17 cellular contexts compared by ENCODE assay signal in genomic region chr3:134496481-134497071, GRCh38. TPM values are rescaled to one million over a fixed set of nuclear protein-coding genes. Genes with fewer than 3 reads are reported as not detected.
A peak's percentile ranks its signal among the peaks of the same experiment; 100 is the strongest.
DNase-seq lines count a peak whose midpoint lies in the region; ATAC-seq and TF ChIP-seq lines count a peak whose summit lies in the region.
"Had no signal": no experiment of that assay in that cellular context is flagged by ENCODE, and none has a peak within 500 bp of the region (broad histone marks: within the 10 kb centered on the region; RNA-seq: fewer than 3 reads in every experiment).

No MANE protein-coding gene starts in this region.

- DNase-seq in activated T-cell treated with anti-CD3 and anti-CD28 coated beads, Interleukin-2, amount 50 U/mL, for 72 hours = no peak
- DNase-seq in activated T-cell treated with anti-CD3 and anti-CD28 coated beads, Interleukin-2, amount 50 U/mL, for 48 hours = no peak
- DNase-seq in OCI-M1 (lab: John Stamatoyannopoulos, UW) = peak; percentile 89
- peak; percentile 23 for DNase-seq in choroid plexus epithelial cell (ENCODE audit: low read depth)
- no peak for DNase-seq in stimulated activated naive CD8-positive, alpha-beta T cell treated with anti-CD3 and anti-CD28 coated beads, Interleukin-15, amount 100 ng/mL, for 72 hours
- DNase-seq in activated CD4-positive, CD25-positive, alpha-beta regulatory T cell (lab: John Stamatoyannopoulos, UW) = no peak
- DNase-seq in NCI-H774 (lab: John Stamatoyannopoulos, UW) = no peak
- DNase-seq: ACHN; activated naive CD4-positive, alpha-beta T cell treated with anti-CD3 and anti-CD28 coated beads for 36 hours; CD4-positive, alpha-beta T cell; mucosa of descending colon; NCI-H1436; pancreas; upper lobe of left lung had no signal

- H3K36me3 Mint-ChIP-seq in activated T-cell treated with anti-CD3 and anti-CD28 coated beads, Interleukin-2, amount 50 U/mL, for 72 hours (ENCODE audit: insufficient read depth in 2 of 2) = peaks cover 14 to 28% of the 10 kb centered on the region in 2 donors

- H3K4me3 ChIP-seq in choroid plexus epithelial cell (ENCODE audit: low read depth, low read length) = no peak overlapping the region
- H3K4me3 ChIP-seq: HAP-1, hepatocyte, mucosa of descending colon, pancreas, upper lobe of left lung had no signal

- peaks cover 3 to 9% of the 10 kb centered on the region in 2 donors for H3K9me3 Mint-ChIP-seq in activated T-cell treated with anti-CD3 and anti-CD28 coated beads, Interleukin-2, amount 50 U/mL, for 72 hours
- H3K9me3 Mint-ChIP-seq in stimulated activated naive CD8-positive, alpha-beta T cell treated with anti-CD3 and anti-CD28 coated beads, Interleukin-15, amount 100 ng/mL, for 72 hours = peaks cover 8 to 15% of the 10 kb centered on the region in 2 donors

- no peak for TF ChIP-seq CTCF in choroid plexus epithelial cell (conservative IDR thresholded peaks at IDR 0.05; ENCODE audit: low read depth, low read length)

- peaks cover 45% of the 10 kb centered on the region for H3K4me1 Mint-ChIP-seq in activated T-cell treated with anti-CD3 and anti-CD28 coated beads, Interleukin-2, amount 50 U/mL, for 72 hours (ENCODE audit: low read depth)
- H3K4me1 Mint-ChIP-seq in stimulated activated naive CD8-positive, alpha-beta T cell treated with anti-CD3 and anti-CD28 coated beads, Interleukin-15, amount 100 ng/mL, for 72 hours = peaks cover 58% of the 10 kb centered on the region

- no peak overlapping the region for H3K27ac Mint-ChIP-seq in activated T-cell treated with anti-CD3 and anti-CD28 coated beads, Interleukin-2, amount 50 U/mL, for 72 hours
- H3K27ac Mint-ChIP-seq in stimulated activated naive CD8-positive, alpha-beta T cell treated with anti-CD3 and anti-CD28 coated beads, Interleukin-15, amount 100 ng/mL, for 72 hours = no peak overlapping the region
- H3K27ac Mint-ChIP-seq: activated naive CD4-positive, alpha-beta T cell treated with anti-CD3 and anti-CD28 coated beads for 36 hours; CD4-positive, alpha-beta T cell had no signal

- peak; percentile 48 to 51 for ATAC-seq in activated T-cell treated with anti-CD3 and anti-CD28 coated beads, Interleukin-2, amount 50 U/mL, for 72 hours (replicated peaks in 1 of 2)
- peak; percentile 85 for ATAC-seq in stimulated activated naive CD8-positive, alpha-beta T cell treated with anti-CD3 and anti-CD28 coated beads, Interleukin-15, amount 100 ng/mL, for 72 hours
- no peak for ATAC-seq in GM19035 (IDR thresholded peaks at IDR 0.05; ENCODE audit: unreplicated experiment)
- ATAC-seq: mucosa of descending colon, pancreas had no signal

- no peaks in the 10 kb centered on the region for H3K27me3 Mint-ChIP-seq in activated T-cell treated with anti-CD3 and anti-CD28 coated beads, Interleukin-2, amount 50 U/mL, for 72 hours (ENCODE audit: low read depth)
- H3K27me3 Mint-ChIP-seq in stimulated activated naive CD8-positive, alpha-beta T cell treated with anti-CD3 and anti-CD28 coated beads, Interleukin-15, amount 100 ng/mL, for 72 hours = no peaks in the 10 kb centered on the region
- H3K27me3 Mint-ChIP-seq: CD4-positive, alpha-beta T cell had no signal

- no peak overlapping the region for H3K4me3 Mint-ChIP-seq in activated T-cell treated with anti-CD3 and anti-CD28 coated beads, Interleukin-2, amount 50 U/mL, for 72 hours
- H3K4me3 Mint-ChIP-seq in stimulated activated naive CD8-positive, alpha-beta T cell treated with anti-CD3 and anti-CD28 coated beads, Interleukin-15, amount 100 ng/mL, for 72 hours = no peak overlapping the region
- H3K4me3 Mint-ChIP-seq: activated naive CD4-positive, alpha-beta T cell treated with anti-CD3 and anti-CD28 coated beads for 36 hours; CD4-positive, alpha-beta T cell had no signal

RNA-seq across cellular contexts. Expression of gene CEP63, which starts 10.7 kb away (rescaled TPM):
- 10 to 100 TPM; 25.1 to 33.6 TPM for total RNA-seq in activated T-cell treated with anti-CD3 and anti-CD28 coated beads, Interleukin-2, amount 50 U/mL, for 72 hours

RNA-seq across cellular contexts. Expression of gene ANAPC13, which starts 10.8 kb away (rescaled TPM):
- total RNA-seq in activated T-cell treated with anti-CD3 and anti-CD28 coated beads, Interleukin-2, amount 50 U/mL, for 72 hours = 10 to 100 TPM; 40.0 to 47.6 TPM

Comparison
In these comparisons a context has a peak if more than half of its experiments do, and no peak if none do; other contexts are left out.
1. DNase-seq: peak in OCI-M1 (single experiment) and choroid plexus epithelial cell (single experiment); none in activated T-cell treated with anti-CD3 and anti-CD28 coated beads, Interleukin-2, amount 50 U/mL, for 72 hours (0 of 2), activated T-cell treated with anti-CD3 and anti-CD28 coated beads, Interleukin-2, amount 50 U/mL, for 48 hours (0 of 2), stimulated activated naive CD8-positive, alpha-beta T cell treated with anti-CD3 and anti-CD28 coated beads, Interleukin-15, amount 100 ng/mL, for 72 hours (0 of 2), activated CD4-positive, CD25-positive, alpha-beta regulatory T cell (0 of 4) and NCI-H774 (single experiment).